ENCODE assay signal across 22 cellular contexts in the genomic region with DNA sequence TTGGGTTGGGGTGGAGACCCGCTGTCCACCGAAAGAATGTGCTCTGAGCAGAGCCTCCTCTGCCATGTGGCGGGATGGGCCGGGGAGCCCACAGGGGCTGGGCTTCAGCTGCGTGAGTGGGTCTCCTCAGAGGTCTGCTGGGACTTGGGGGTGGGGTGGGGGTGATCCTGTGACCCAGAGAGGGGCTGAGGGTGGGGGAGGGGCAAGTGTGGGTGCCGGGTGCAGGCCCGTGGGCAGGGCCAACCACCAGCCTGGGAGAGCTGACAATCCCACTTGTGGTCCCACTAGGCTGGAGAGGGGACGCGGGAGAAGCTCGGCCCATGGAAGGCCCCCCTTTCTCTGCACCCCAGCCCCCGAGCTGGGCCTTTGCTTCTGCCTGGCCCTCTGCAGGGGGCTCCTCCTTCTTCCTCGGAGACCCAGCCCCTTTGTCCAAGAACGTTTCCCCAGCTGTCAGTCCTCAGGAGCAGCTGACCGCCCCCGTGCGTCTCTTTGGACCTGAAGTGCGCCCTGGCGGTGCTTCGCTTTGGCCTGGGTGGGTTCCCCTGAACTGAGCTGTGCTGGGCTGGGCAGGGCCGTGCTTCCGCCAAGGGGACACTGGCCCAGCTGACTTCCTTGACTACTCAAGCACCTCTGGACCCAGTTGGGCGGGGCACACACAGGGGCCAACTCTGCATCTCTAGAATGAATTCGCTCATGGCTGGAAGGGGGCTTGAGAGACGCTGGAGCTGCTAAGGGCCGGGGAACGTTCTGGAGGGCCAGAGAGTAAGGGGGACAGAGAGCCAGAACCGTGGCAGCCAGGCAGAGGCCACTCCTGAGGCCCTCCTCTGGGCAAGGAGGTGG. TPM values are rescaled to one million over a fixed set of nuclear protein-coding genes. Genes with fewer than 3 reads are reported as not detected.
DNase-seq lines count a peak whose midpoint lies in the region; ATAC-seq, FAIRE-seq and TF ChIP-seq lines count a peak whose summit lies in the region.
"Had no signal": no experiment of that assay in that cellular context is flagged by ENCODE, and none has a peak within 500 bp of the region (broad histone marks: within the 10 kb centered on the region; RNA-seq: fewer than 3 reads in every experiment).

No MANE protein-coding gene starts in this region.

- H3K36me3 ChIP-seq in H7 (replicated peaks; ENCODE audit: control insufficient read depth, insufficient read depth, low read length) (no peaks in the 10 kb centered on the region), K562 (ENCODE audit: control insufficient read depth, insufficient read depth, low read length) (no peaks in the 10 kb centered on the region), psoas muscle (ENCODE audit: insufficient read depth in 1 of 2, low read depth in 1 of 2) (no peaks in the 10 kb centered on the region)
- H3K36me3 ChIP-seq: adrenal gland, cardiac muscle cell, esophagus muscularis mucosa had no signal

- no peak for TF ChIP-seq EP300 in K562 (IDR thresholded peaks at IDR 0.05; ENCODE audit: low read length)

- no peak overlapping the region; a peak in 1 of 4 replicates for H3K9ac ChIP-seq in K562 (ENCODE audit: insufficient read depth in 1 of 2, low read depth in 2 of 2, low read length in 2 of 2)

- in situ Hi-C loops in K562 (cut with MboI) = no loop called here

- H3K9me3 Mint-ChIP-seq in activated T-cell treated with anti-CD3 and anti-CD28 coated beads, Interleukin-2, amount 50 U/mL, for 4 hours = no peaks in the 10 kb centered on the region
- H3K9me3 Mint-ChIP-seq: activated B cell treated with CpG ODN at 0.5 μM for 24 hours; activated CD4-positive, alpha-beta memory T cell treated with anti-CD3 and anti-CD28 coated beads, Interleukin-2, amount 10 ng/mL, durations not matched to agents 7 days and 5 days; T-helper 2 cell treated with Interferon-gamma antibody and Interleukin-4, amounts not matched to agents 5 μg/mL and 100 μg/mL, for 36 hours had no signal

- no peaks in the 10 kb centered on the region for H3K9me3 ChIP-seq in K562 (replicated peaks; ENCODE audit: control insufficient read depth, insufficient read depth, low read depth, low read length)
- no peaks in the 10 kb centered on the region for H3K9me3 ChIP-seq in psoas muscle
- H3K9me3 ChIP-seq: adrenal gland, esophagus muscularis mucosa had no signal

- no peak for FAIRE-seq in K562 (lab: Jason Lieb, UNC)
- FAIRE-seq: H54 had no signal

- POLR2A ChIA-PET in K562 (lab: Yijun Ruan, JAX) = interaction anchor here (0.7 to 1.5 kb wide), 3 partner anchors 14 to 70 kb away, joined by 3 read pairs; no protein-coding TSS in a partner anchor

- peaks cover 13% of the 10 kb centered on the region; the same call in 1 of the 2 replicates for H4K20me1 ChIP-seq in K562 (replicated peaks; ENCODE audit: control insufficient read depth, insufficient read depth, low read length)

- no peaks in the 10 kb centered on the region for H3K36me3 Mint-ChIP-seq in activated T-cell treated with anti-CD3 and anti-CD28 coated beads, Interleukin-2, amount 50 U/mL, for 4 hours (ENCODE audit: insufficient read depth)
- H3K36me3 Mint-ChIP-seq: memory B cell had no signal

- H3K4me1 Mint-ChIP-seq in activated T-cell treated with anti-CD3 and anti-CD28 coated beads, Interleukin-2, amount 50 U/mL, for 4 hours (ENCODE audit: low read depth) = peaks cover 3% of the 10 kb centered on the region
- H3K4me1 Mint-ChIP-seq: activated B cell treated with CpG ODN at 0.5 μM for 24 hours; activated CD4-positive, alpha-beta memory T cell treated with anti-CD3 and anti-CD28 coated beads, Interleukin-2, amount 10 ng/mL, durations not matched to agents 7 days and 5 days; memory B cell had no signal

- no peak overlapping the region for H3K4me3 Mint-ChIP-seq in activated T-cell treated with anti-CD3 and anti-CD28 coated beads, Interleukin-2, amount 50 U/mL, for 4 hours
- H3K4me3 Mint-ChIP-seq: activated B cell treated with CpG ODN at 0.5 μM for 24 hours; activated CD4-positive, alpha-beta memory T cell treated with anti-CD3 and anti-CD28 coated beads, Interleukin-2, amount 10 ng/mL, durations not matched to agents 7 days and 5 days; memory B cell; T-helper 2 cell treated with Interferon-gamma antibody and Interleukin-4, amounts not matched to agents 5 μg/mL and 100 μg/mL, for 36 hours had no signal

- BruUV-seq in K562 (replicated peaks; lab: Mats Ljungman, UMichigan) = no TSS peak

- no peak overlapping the region for H3K27ac ChIP-seq in K562 (ENCODE audit: extremely low read depth, low read depth, low read length)
- no peak overlapping the region for H3K27ac ChIP-seq in psoas muscle
- H3K27ac ChIP-seq: adrenal gland, cardiac muscle cell had no signal

- H3K27me3 Mint-ChIP-seq in activated T-cell treated with anti-CD3 and anti-CD28 coated beads, Interleukin-2, amount 50 U/mL, for 4 hours (ENCODE audit: low read depth) = no peaks in the 10 kb centered on the region
- H3K27me3 Mint-ChIP-seq: activated B cell treated with CpG ODN at 0.5 μM for 24 hours; activated CD4-positive, alpha-beta memory T cell treated with anti-CD3 and anti-CD28 coated beads, Interleukin-2, amount 10 ng/mL, durations not matched to agents 7 days and 5 days had no signal

- no peak overlapping the region for H2AFZ ChIP-seq in K562 (ENCODE audit: low read depth, low read length)

- peaks cover 3% of the 10 kb centered on the region for H3K9me1 ChIP-seq in K562 (ENCODE audit: control insufficient read depth, insufficient read depth, low read length)

- DNase-seq in H7 (peak; percentile 62), K562 (ENCODE audit: extremely low read depth in 1 of 4, low spot score in 3 of 4) (no peak), islet precursor cell (peak; percentile 50), psoas muscle (peak; percentile 29 to 55), NCI-H524 (lab: John Stamatoyannopoulos, UW) (no peak), NCI-H187 (lab: John Stamatoyannopoulos, UW) (no peak), pons (ENCODE audit: low spot score) (no peak)
- no peak for DNase-seq in activated T-cell treated with anti-CD3 and anti-CD28 coated beads, Interleukin-2, amount 50 U/mL, for 4 hours
- DNase-seq: activated B cell treated with CpG ODN at 0.5 μM for 24 hours; activated CD4-positive, alpha-beta memory T cell treated with anti-CD3 and anti-CD28 coated beads, Interleukin-2, amount 10 ng/mL, durations not matched to agents 7 days and 5 days; AML-193; Calu3; Kasumi-1; NCI-H1105 treated with DMSO at 0.1 percent for 48 hours; NCI-H526 treated with DMSO at 0.1 percent for 48 hours; OCI-M1 had no signal

- H3K27me3 ChIP-seq in H7 (ENCODE audit: control insufficient read depth, insufficient read depth, low read length) (no peaks in the 10 kb centered on the region), K562 (ENCODE audit: control insufficient read depth in 2 of 2, insufficient read depth in 2 of 2, low read length in 2 of 2) (no peaks in the 10 kb centered on the region), psoas muscle (ENCODE audit: insufficient read depth in 3 of 3, low read length in 2 of 3) (no peaks in the 10 kb centered on the region)
- H3K27me3 ChIP-seq: adrenal gland, cardiac muscle cell, esophagus muscularis mucosa had no signal

- no peak for TF ChIP-seq CTCF in K562 (IDR thresholded peaks at IDR 0.05 in 2 of 3, conservative IDR thresholded peaks at IDR 0.05 in 1 of 3; ENCODE audit: insufficient read depth in 2 of 3, low read depth in 1 of 3, low read length in 3 of 3)
- no peak for TF ChIP-seq CTCF in psoas muscle (IDR thresholded peaks at IDR 0.05)

- ATAC-seq in K562 (no peak), psoas muscle (no peak)
- no peak for ATAC-seq in activated T-cell treated with anti-CD3 and anti-CD28 coated beads, Interleukin-2, amount 50 U/mL, for 4 hours

- H3K4me3 ChIP-seq in H7 (ENCODE audit: insufficient read depth, low read depth, low read length) = no peak overlapping the region
- H3K4me3 ChIP-seq in K562 = no peak overlapping the region
- H3K4me3 ChIP-seq in psoas muscle = no peak overlapping the region
- H3K4me3 ChIP-seq: adrenal gland, cardiac muscle cell, esophagus muscularis mucosa had no signal

- 78% methylated on average over 14 of the region's 27 CpGs for WGBS in K562 (ENCODE audit: insufficient coverage, low coverage, missing lambda C conversion rate)
- 76 to 82% (median 80%) methylated on average over 26 to 27 of the region's 27 CpGs for WGBS in psoas muscle, 3 donors

- intact Hi-C loops in K562 (cut with micrococcal nuclease) (no loop called here), psoas muscle (cut with DNase I) (no loop called here)

- no peak for TF ChIP-seq RAD21 in K562 (CRISPR knock-in tag; conservative IDR thresholded peaks at IDR 0.05 in 1 of 2, IDR thresholded peaks at IDR 0.05 in 1 of 2)

- no peak for TF ChIP-seq POLR2A in K562 (conservative IDR thresholded peaks at IDR 0.05)

- no peaks in the 10 kb centered on the region for H3K79me2 ChIP-seq in K562 (ENCODE audit: control insufficient read depth, insufficient read depth, low read length)

- CTCF ChIA-PET in K562 (lab: Yijun Ruan, JAX; ENCODE audit: low intra/inter-chr PET ratio) = no interaction called here

- peaks cover 0 to 57% of the 10 kb centered on the region in 2 experiments; a peak in 2 of 5 replicates for H3K4me1 ChIP-seq in K562 (replicated peaks in 1 of 2; ENCODE audit: control insufficient read depth in 2 of 2, insufficient read depth in 2 of 2, low read length in 2 of 2)
- no peaks in the 10 kb centered on the region for H3K4me1 ChIP-seq in psoas muscle

- H3K4me2 ChIP-seq in K562 (ENCODE audit: insufficient read depth, low read length) = no peak overlapping the region

RNA-seq across cellular contexts. Expression of gene OSBPL5, which starts 30.2 kb away (rescaled TPM):
- total RNA-seq in H7 (2014; rRNA removed; shearing (Covaris generic)) = 21.1 and 23.7 TPM in 2 replicates
- total RNA-seq in K562 (2011; cell fraction: chromatin; rRNA removed; ENCODE audit: low replicate concordance) = 40.9 and 87.7 TPM in 2 replicates
- 31.7 and 40.8 TPM in 2 replicates for total RNA-seq in K562 (2011; cell fraction: nucleolus; rRNA removed)
- 28.2 and 35.2 TPM in 2 replicates for total RNA-seq in K562 (2011; cell fraction: nucleoplasm; rRNA removed)
- total RNA-seq in K562 (2014; rRNA removed) = 6.6 and 8.0 TPM in 2 replicates
- 1.4 and 2.4 TPM in 2 replicates for total RNA-seq in K562 (2014; rRNA removed; fragmentation: Illumina TruSeq; extraction: Trizol)
- 6.4 and 6.5 TPM in 2 replicates for total RNA-seq in K562 (2015; rRNA removed; fragmentation: Illumina TruSeq; extraction: Trizol)
- total RNA-seq in K562 (2021) = 14.3 and 14.8 TPM in 2 replicates
- 3.2 and 7.5 TPM in 2 replicates for polyA plus RNA-seq in K562 (2011; rRNA removed)
- 3.8 and 6.2 TPM in 2 replicates for polyA plus RNA-seq in K562 (2011; cell fraction: cytosol; rRNA removed)
- 22.7 and 40.1 TPM in 2 replicates for polyA plus RNA-seq in K562 (2011; cell fraction: nucleus; rRNA removed)
- 7.8 and 10.2 TPM in 2 replicates for polyA plus RNA-seq in K562 (2012)
- polyA plus RNA-seq in K562 (2014; fragmentation: Illumina TruSeq; extraction: Trizol) = 3.1 and 4.6 TPM in 2 replicates
- polyA plus RNA-seq in K562 (2014; fragmentation: Nextera tagmentation; extraction: Ambion mirVana) = under 1 TPM; 0.06 to 0.10 TPM
- 6.6 and 11.9 TPM in 2 replicates for polyA plus RNA-seq in K562 (2014; rRNA removed)
- polyA minus RNA-seq in K562 (2011; rRNA and poly(A)+ RNA removed) = 1.6 and 1.9 TPM in 2 replicates
- 5.9 and 6.9 TPM in 2 replicates for polyA minus RNA-seq in K562 (2011; cell fraction: cytosol; rRNA and poly(A)+ RNA removed)
- 13.1 and 15.5 TPM in 2 replicates for polyA minus RNA-seq in K562 (2011; cell fraction: nucleus; rRNA and poly(A)+ RNA removed)
- total RNA-seq in psoas muscle = 10 to 100 TPM in 2 of 4 donors, 1 to 10 TPM in 2; 6.9 to 12.4 (median 10.3) TPM
- polyA plus RNA-seq in psoas muscle = 1 to 10 TPM; 3.4 to 5.0 (median 4.3) TPM
- total RNA-seq in activated T-cell treated with anti-CD3 and anti-CD28 coated beads, Interleukin-2, amount 50 U/mL, for 4 hours = 1 to 10 TPM; 2.7 to 5.0 (median 4.0) TPM
- total RNA-seq: activated B cell treated with CpG ODN at 0.5 μM for 24 hours had no signal

Comparison
In these comparisons a context has a peak if more than half of its experiments do, and no peak if none do; other contexts are left out.
1. DNase-seq: peak in H7 (single experiment), islet precursor cell (single experiment) and psoas muscle (2 of 2); none in K562 (0 of 4), NCI-H524 (0 of 2), NCI-H187 (0 of 2), activated T-cell treated with anti-CD3 and anti-CD28 coated beads, Interleukin-2, amount 50 U/mL, for 4 hours (single experiment) and pons (single experiment).